31 cellular contexts compared by ENCODE assay signal in genomic region chr13:47813683-47814082, GRCh38.
"Had no signal": no experiment of that assay in that cellular context is flagged by ENCODE, and none has a peak within 500 bp of the region (broad histone marks: within the 10 kb centered on the region; RNA-seq: fewer than 3 reads in every experiment).

No MANE protein-coding gene starts in this region.

- H3K36me3 Mint-ChIP-seq: activated naive CD4-positive, alpha-beta T cell treated with anti-CD3 and anti-CD28 coated beads, Interleukin-2, amount 50 U/mL, for 24 hours; activated naive CD8-positive, alpha-beta T cell treated with anti-CD3 and anti-CD28 coated beads, Interleukin-2, amount 10 ng/mL, durations not matched to agents 7 days and 5 days had no signal

- H3K4me1 Mint-ChIP-seq: activated CD4-positive, alpha-beta T cell treated with anti-CD3 and anti-CD28 coated beads for 36 hours; activated CD4-positive, alpha-beta T cell treated with anti-CD3 and anti-CD28 coated beads, Interleukin-2, amount 10 ng/mL, durations not matched to agents 7 days and 5 days; activated naive CD4-positive, alpha-beta T cell treated with anti-CD3 and anti-CD28 coated beads, Interleukin-2, amount 50 U/mL, for 24 hours; activated naive CD8-positive, alpha-beta T cell treated with anti-CD3 and anti-CD28 coated beads, Interleukin-2, amount 10 ng/mL, durations not matched to agents 7 days and 5 days had no signal

- H3K9me2 ChIP-seq: SK-N-SH had no signal

- H3K9ac ChIP-seq: SK-N-SH had no signal

- H3K4me1 ChIP-seq: ascending aorta, body of pancreas, breast epithelium, Peyer's patch, SJSA1 had no signal

- H3K27ac Mint-ChIP-seq: activated CD4-positive, alpha-beta T cell treated with anti-CD3 and anti-CD28 coated beads for 36 hours; activated CD4-positive, alpha-beta T cell treated with anti-CD3 and anti-CD28 coated beads, Interleukin-2, amount 10 ng/mL, durations not matched to agents 7 days and 5 days; activated CD8-positive, alpha-beta T cell treated with anti-CD3 and anti-CD28 coated beads, Interleukin-2, amount 10 ng/mL, durations not matched to agents 7 days and 5 days; activated naive CD4-positive, alpha-beta T cell treated with anti-CD3 and anti-CD28 coated beads, Interleukin-2, amount 50 U/mL, for 24 hours; activated naive CD8-positive, alpha-beta T cell treated with anti-CD3 and anti-CD28 coated beads, Interleukin-2, amount 10 ng/mL, durations not matched to agents 7 days and 5 days; activated T-cell treated with anti-CD3 and anti-CD28 coated beads, Interleukin-2, amount 50 U/mL, for 24 hours; activated T-helper 2 cell treated with anti-CD3 and anti-CD28 coated beads, Interferon-gamma antibody, Interleukin-2, Interleukin-4, amounts not matched to agents 10 μg/mL and 5 μg/mL and 100 μg/mL, durations not matched to agents 14 hours and 24 hours and 36 hours; T-helper 1 cell treated with Interleukin-12 subunit alpha and Interleukin-12 subunit beta and Interleukin-4 antibody, amounts not matched to agents 30 μg/mL and 1 μg/mL, for 36 hours; T-helper 2 cell treated with Interferon-gamma antibody and Interleukin-4, amounts not matched to agents 5 μg/mL and 100 μg/mL, for 36 hours had no signal

- DNase-seq: activated CD4-positive, alpha-beta T cell treated with anti-CD3 and anti-CD28 coated beads for 36 hours; activated CD4-positive, alpha-beta T cell treated with anti-CD3 and anti-CD28 coated beads, Interleukin-2, amount 10 ng/mL, durations not matched to agents 7 days and 5 days; activated CD4-positive, alpha-beta T cell treated with anti-CD3 and anti-CD28 coated beads, Interleukin-2, amount 50 U/mL, for 48 hours; activated CD8-positive, alpha-beta T cell treated with anti-CD3 and anti-CD28 coated beads, Interleukin-2, amount 10 ng/mL, durations not matched to agents 7 days and 5 days; activated gamma-delta T cell; activated naive CD4-positive, alpha-beta T cell treated with Interleukin-2 at 50 U/mL for 16 hours; activated naive CD8-positive, alpha-beta T cell treated with anti-CD3 and anti-CD28 coated beads, Interleukin-2, amount 10 ng/mL, durations not matched to agents 7 days and 5 days; activated T-cell treated with anti-CD3 and anti-CD28 coated beads, Interleukin-2, amount 50 U/mL, for 24 hours; amygdala; body of pancreas; caudate nucleus; cerebellar nuclear complex; NCI-H1105; NCI-H1417 treated with DMSO at 0.1 percent for 48 hours; NCI-H187 treated with DMSO at 0.1 percent for 48 hours; NCI-H2081; NCI-H345; NCI-H524 treated with DMSO at 0.1 percent for 48 hours; PC-3; Peyer's patch; RPMI8226; SHP77 treated with DMSO at 0.1 percent for 48 hours; SK-N-SH had no signal

- H3K27me3 Mint-ChIP-seq: activated CD4-positive, alpha-beta T cell treated with anti-CD3 and anti-CD28 coated beads for 36 hours; activated T-cell treated with anti-CD3 and anti-CD28 coated beads, Interleukin-2, amount 50 U/mL, for 24 hours had no signal

- H3K4me3 ChIP-seq: ascending aorta, body of pancreas, breast epithelium, Peyer's patch, SJSA1 had no signal

- H3K27me3 ChIP-seq: ascending aorta, body of pancreas, breast epithelium, Peyer's patch, SJSA1 had no signal

- H3K36me3 ChIP-seq: ascending aorta, breast epithelium, Peyer's patch, SJSA1 had no signal

- H3K4me2 ChIP-seq: SK-N-SH had no signal

- H3K4me3 Mint-ChIP-seq: activated CD4-positive, alpha-beta T cell treated with anti-CD3 and anti-CD28 coated beads for 36 hours; activated CD4-positive, alpha-beta T cell treated with anti-CD3 and anti-CD28 coated beads, Interleukin-2, amount 10 ng/mL, durations not matched to agents 7 days and 5 days; activated CD8-positive, alpha-beta T cell treated with anti-CD3 and anti-CD28 coated beads, Interleukin-2, amount 10 ng/mL, durations not matched to agents 7 days and 5 days; activated naive CD4-positive, alpha-beta T cell treated with anti-CD3 and anti-CD28 coated beads, Interleukin-2, amount 50 U/mL, for 24 hours; activated naive CD8-positive, alpha-beta T cell treated with anti-CD3 and anti-CD28 coated beads, Interleukin-2, amount 10 ng/mL, durations not matched to agents 7 days and 5 days; activated T-cell treated with anti-CD3 and anti-CD28 coated beads, Interleukin-2, amount 50 U/mL, for 24 hours; T-helper 1 cell treated with Interleukin-12 subunit alpha and Interleukin-12 subunit beta and Interleukin-4 antibody, amounts not matched to agents 30 μg/mL and 1 μg/mL, for 36 hours; T-helper 2 cell treated with Interferon-gamma antibody and Interleukin-4, amounts not matched to agents 5 μg/mL and 100 μg/mL, for 36 hours had no signal

- H3K27ac ChIP-seq: ascending aorta, body of pancreas, breast epithelium, Peyer's patch, SJSA1 had no signal

- H3K9me3 Mint-ChIP-seq: activated CD4-positive, alpha-beta T cell treated with anti-CD3 and anti-CD28 coated beads, Interleukin-2, amount 10 ng/mL, durations not matched to agents 7 days and 5 days; activated naive CD4-positive, alpha-beta T cell treated with anti-CD3 and anti-CD28 coated beads, Interleukin-2, amount 50 U/mL, for 24 hours; activated naive CD8-positive, alpha-beta T cell treated with anti-CD3 and anti-CD28 coated beads, Interleukin-2, amount 10 ng/mL, durations not matched to agents 7 days and 5 days; activated T-cell treated with anti-CD3 and anti-CD28 coated beads, Interleukin-2, amount 50 U/mL, for 24 hours; activated T-helper 2 cell treated with anti-CD3 and anti-CD28 coated beads, Interferon-gamma antibody, Interleukin-2, Interleukin-4, amounts not matched to agents 10 μg/mL and 5 μg/mL and 100 μg/mL, durations not matched to agents 14 hours and 24 hours and 36 hours; T-helper 1 cell treated with Interleukin-12 subunit alpha and Interleukin-12 subunit beta and Interleukin-4 antibody, amounts not matched to agents 30 μg/mL and 1 μg/mL, for 36 hours; T-helper 2 cell treated with Interferon-gamma antibody and Interleukin-4, amounts not matched to agents 5 μg/mL and 100 μg/mL, for 36 hours had no signal

- H3K9me3 ChIP-seq: ascending aorta, body of pancreas, breast epithelium, Peyer's patch, SJSA1, SK-N-SH had no signal

- ATAC-seq: activated CD4-positive, alpha-beta T cell treated with anti-CD3 and anti-CD28 coated beads for 36 hours; activated CD4-positive, CD25-positive, alpha-beta regulatory T cell treated with anti-CD3 and anti-CD28 coated beads, Interleukin-2, amount 50 U/mL, for 24 hours; activated CD8-positive, alpha-beta T cell treated with anti-CD3 and anti-CD28 coated beads, Interleukin-2, amount 10 ng/mL, durations not matched to agents 7 days and 5 days; body of pancreas; PC-3 had no signal
